In genomic region chr4:24655326-24655725, GRCh38 we compare ENCODE assay signal across 19 cellular contexts.
A peak's percentile ranks its signal among the peaks of the same experiment; 100 is the strongest.
DNase-seq lines count a peak whose midpoint lies in the region; ATAC-seq and TF ChIP-seq lines count a peak whose summit lies in the region.
"Had no signal": no experiment of that assay in that cellular context is flagged by ENCODE, and none has a peak within 500 bp of the region (broad histone marks: within the 10 kb centered on the region; RNA-seq: fewer than 3 reads in every experiment).

No MANE protein-coding gene starts in this region.

- peaks cover 0 to 8% (median 0%) of the 10 kb centered on the region in 11 experiments; a peak in 2 of 22 replicates for H3K9me3 ChIP-seq in BLaER1 treated with 17β-estradiol and CSF1 and Interleukin-3, amounts not matched to agents 10 nM and 100 nM (replicated peaks in 1 of 11)
- no peaks in the 10 kb centered on the region for H3K9me3 ChIP-seq in colonic mucosa
- no peaks in the 10 kb centered on the region for H3K9me3 ChIP-seq in mucosa of rectum (ENCODE audit: control insufficient read depth in 2 of 2, low read length in 2 of 2)
- H3K9me3 ChIP-seq: Peyer's patch had no signal

- H3K27me3 ChIP-seq in BLaER1 treated with 17β-estradiol and CSF1 and Interleukin-3, amounts not matched to agents 10 nM and 100 nM = peaks cover 11 to 29% (median 18%) of the 10 kb centered on the region in 11 experiments; a peak in 21 of 22 replicates
- H3K27me3 ChIP-seq in colonic mucosa (no peaks in the 10 kb centered on the region), mucosa of rectum (ENCODE audit: control insufficient read depth in 2 of 2, insufficient read depth in 2 of 2, low read length in 2 of 2) (no peaks in the 10 kb centered on the region)
- H3K27me3 ChIP-seq: Peyer's patch had no signal

- peaks cover 0 to 18% (median 0%) of the 10 kb centered on the region in 11 experiments; a peak in 5 of 22 replicates for H4K20me1 ChIP-seq in BLaER1 treated with 17β-estradiol and CSF1 and Interleukin-3, amounts not matched to agents 10 nM and 100 nM

- no peak for TF ChIP-seq CTCF in colonic mucosa (IDR thresholded peaks at IDR 0.05)

- no peak overlapping the region for H3K9ac ChIP-seq in BLaER1 treated with 17β-estradiol and CSF1 and Interleukin-3, amounts not matched to agents 10 nM and 100 nM
- peak overlapping the region in 1 of 2 donors; percentile 5 for H3K9ac ChIP-seq in colonic mucosa (ENCODE audit: low read depth in 2 of 2, low read length in 2 of 2)
- H3K9ac ChIP-seq in mucosa of rectum (ENCODE audit: low read depth in 1 of 2, low read length in 2 of 2) = no peak overlapping the region

- H3K36me3 ChIP-seq in BLaER1 treated with 17β-estradiol and CSF1 and Interleukin-3, amounts not matched to agents 10 nM and 100 nM = no peaks in the 10 kb centered on the region
- H3K36me3 ChIP-seq in colonic mucosa (no peaks in the 10 kb centered on the region), mucosa of rectum (ENCODE audit: control insufficient read depth in 2 of 2, insufficient read depth in 2 of 2, low read length in 2 of 2) (no peaks in the 10 kb centered on the region)
- H3K36me3 ChIP-seq: Peyer's patch had no signal

- intact Hi-C loops in colonic mucosa (cut with DNase I) = no loop called here

- no peak overlapping the region for H3K4me3 ChIP-seq in BLaER1 treated with 17β-estradiol and CSF1 and Interleukin-3, amounts not matched to agents 10 nM and 100 nM
- H3K4me3 ChIP-seq in colonic mucosa = no peak overlapping the region
- H3K4me3 ChIP-seq in mucosa of rectum (ENCODE audit: low read length in 2 of 2) = no peak overlapping the region
- H3K4me3 ChIP-seq: Peyer's patch had no signal

- peak overlapping the region in 8 of 11 experiments; percentile 3 to 83 (median 38); a peak in 6 of 22 replicates for H3K4me2 ChIP-seq in BLaER1 treated with 17β-estradiol and CSF1 and Interleukin-3, amounts not matched to agents 10 nM and 100 nM

- DNase-seq in colonic mucosa (no peak), NCI-H226 (no peak), NCI-H524 treated with DMSO at 0.1 percent for 48 hours (lab: John Stamatoyannopoulos, UW) (no peak), HK-2 (ENCODE audit: unreplicated experiment) (no peak)
- DNase-seq: DMS 273 treated with DMSO at 0.1 percent for 48 hours; GDM1; GOT3; KG1; NCI-H1105 treated with DMSO at 0.1 percent for 48 hours; NCI-H1694; NCI-H2081 treated with DMSO at 0.1 percent for 48 hours; NCI-H748 treated with DMSO at 0.1 percent for 48 hours; NK-92 treated with Interleukin-12 subunit alpha and Interleukin-12 subunit beta, amount 100 ng/mL, for 24 hours; Peyer's patch had no signal

- H3K4me1 ChIP-seq in BLaER1 treated with 17β-estradiol and CSF1 and Interleukin-3, amounts not matched to agents 10 nM and 100 nM = peaks cover 25 to 46% (median 36%) of the 10 kb centered on the region in 10 experiments
- peaks cover 10% of the 10 kb centered on the region for H3K4me1 ChIP-seq in colonic mucosa
- H3K4me1 ChIP-seq in mucosa of rectum (ENCODE audit: control insufficient read depth in 2 of 2, insufficient read depth in 2 of 2, low read length in 2 of 2) = peaks cover 15 to 30% of the 10 kb centered on the region in 2 donors
- H3K4me1 ChIP-seq: Peyer's patch had no signal

- no peak overlapping the region for H3K27ac ChIP-seq in BLaER1 treated with 17β-estradiol and CSF1 and Interleukin-3, amounts not matched to agents 10 nM and 100 nM
- H3K27ac ChIP-seq in colonic mucosa (peak overlapping the region; percentile 65), mucosa of rectum (ENCODE audit: low read depth in 2 of 2, low read length in 2 of 2) (peak overlapping the region; percentile 13 to 26), temporal lobe (ENCODE audit: low read depth, low read length) (peak overlapping the region; percentile 30)
- H3K27ac ChIP-seq: Peyer's patch had no signal

- ATAC-seq in HG03469 (IDR thresholded peaks at IDR 0.05; ENCODE audit: unreplicated experiment) = no peak
- ATAC-seq: HepG2 had no signal

Comparison
In these comparisons a context has a peak if more than half of its experiments do, and no peak if none do; other contexts are left out.
1. H3K27ac ChIP-seq: peak in colonic mucosa (single experiment), mucosa of rectum (2 of 2) and temporal lobe (single experiment); none in BLaER1 treated with 17β-estradiol and CSF1 and Interleukin-3, amounts not matched to agents 10 nM and 100 nM (0 of 11).